Comparison of ENCODE assay signal across 29 cellular contexts in genomic region chr14:45261209-45261608, GRCh38.
"Had no signal": no experiment of that assay in that cellular context is flagged by ENCODE, and none has a peak within 500 bp of the region (broad histone marks: within the 10 kb centered on the region; RNA-seq: fewer than 3 reads in every experiment).

No MANE protein-coding gene starts in this region.

- ATAC-seq: activated T-cell treated with anti-CD3 and anti-CD28 coated beads, Interleukin-2, amount 50 U/mL, for 72 hours; esophagus mucosa; foreskin keratinocyte; gastrocnemius medialis; heart left ventricle; WTC11 had no signal

- H3K4me3 ChIP-seq: coronary artery, dorsolateral prefrontal cortex, gastrocnemius medialis, heart left ventricle had no signal

- H3K4me1 Mint-ChIP-seq: activated CD4-positive, alpha-beta T cell treated with anti-CD3 and anti-CD28 coated beads, Interleukin-2, amount 10 ng/mL, durations not matched to agents 7 days and 5 days; central memory CD8-positive, alpha-beta T cell; endodermal cell had no signal

- DNase-seq: activated CD4-positive, alpha-beta memory T cell treated with anti-CD3 and anti-CD28 coated beads, Interleukin-2, amount 10 ng/mL, durations not matched to agents 7 days and 5 days; activated CD4-positive, alpha-beta T cell treated with anti-CD3 and anti-CD28 coated beads for 1 hour; activated CD4-positive, alpha-beta T cell treated with anti-CD3 and anti-CD28 coated beads for 4 hours; activated CD4-positive, alpha-beta T cell treated with anti-CD3 and anti-CD28 coated beads, Interleukin-2, amount 10 ng/mL, durations not matched to agents 7 days and 5 days; activated CD4-positive, alpha-beta T cell treated with anti-CD3 and anti-CD28 coated beads, Interleukin-2, amount 50 U/mL, for 4 hours; activated CD8-positive, alpha-beta memory T cell treated with anti-CD3 and anti-CD28 coated beads, Interleukin-2, amount 50 U/mL, for 48 hours; activated gamma-delta T cell; activated naive CD4-positive, alpha-beta T cell; activated naive CD4-positive, alpha-beta T cell treated with anti-CD3 and anti-CD28 coated beads, Interleukin-2, amount 50 U/mL, for 16 hours; activated T-cell treated with anti-CD3 and anti-CD28 coated beads for 4 hours; activated T-cell treated with anti-CD3 and anti-CD28 coated beads, Interleukin-2, amount 50 U/mL, for 24 hours; activated T-cell treated with anti-CD3 and anti-CD28 coated beads, Interleukin-2, amount 50 U/mL, for 72 hours; amniotic stem cell; anterior cingulate cortex; brain microvascular endothelial cell; dorsolateral prefrontal cortex; effector memory CD4-positive, alpha-beta T cell; endodermal cell; foreskin keratinocyte; gastrocnemius medialis; glutamatergic neuron; heart left ventricle; T-helper 2 cell had no signal

- H3K4me3 Mint-ChIP-seq: activated CD4-positive, alpha-beta memory T cell treated with anti-CD3 and anti-CD28 coated beads, Interleukin-2, amount 10 ng/mL, durations not matched to agents 7 days and 5 days; activated CD4-positive, alpha-beta T cell treated with anti-CD3 and anti-CD28 coated beads, Interleukin-2, amount 10 ng/mL, durations not matched to agents 7 days and 5 days; activated naive CD8-positive, alpha-beta T cell; activated T-cell treated with anti-CD3 and anti-CD28 coated beads, Interleukin-2, amount 50 U/mL, for 24 hours; activated T-cell treated with anti-CD3 and anti-CD28 coated beads, Interleukin-2, amount 50 U/mL, for 72 hours; central memory CD8-positive, alpha-beta T cell; dendritic cell treated with granulocyte-macrophage colony-stimulating factor and Interleukin-4, amounts not matched to agents 40 ng/mL and 50 ng/mL, for 4 days; endodermal cell; WTC11 had no signal

- H3K27ac Mint-ChIP-seq: activated CD4-positive, alpha-beta memory T cell treated with anti-CD3 and anti-CD28 coated beads, Interleukin-2, amount 10 ng/mL, durations not matched to agents 7 days and 5 days; activated CD4-positive, alpha-beta T cell treated with anti-CD3 and anti-CD28 coated beads, Interleukin-2, amount 10 ng/mL, durations not matched to agents 7 days and 5 days; activated naive CD8-positive, alpha-beta T cell; activated T-cell treated with anti-CD3 and anti-CD28 coated beads, Interleukin-2, amount 50 U/mL, for 24 hours; activated T-cell treated with anti-CD3 and anti-CD28 coated beads, Interleukin-2, amount 50 U/mL, for 72 hours; dendritic cell treated with granulocyte-macrophage colony-stimulating factor and Interleukin-4, amounts not matched to agents 40 ng/mL and 50 ng/mL, for 4 days; endodermal cell; WTC11 had no signal

- H3K27me3 Mint-ChIP-seq: dendritic cell treated with granulocyte-macrophage colony-stimulating factor and Interleukin-4, amounts not matched to agents 40 ng/mL and 50 ng/mL, for 4 days had no signal
